In the genomic region with DNA sequence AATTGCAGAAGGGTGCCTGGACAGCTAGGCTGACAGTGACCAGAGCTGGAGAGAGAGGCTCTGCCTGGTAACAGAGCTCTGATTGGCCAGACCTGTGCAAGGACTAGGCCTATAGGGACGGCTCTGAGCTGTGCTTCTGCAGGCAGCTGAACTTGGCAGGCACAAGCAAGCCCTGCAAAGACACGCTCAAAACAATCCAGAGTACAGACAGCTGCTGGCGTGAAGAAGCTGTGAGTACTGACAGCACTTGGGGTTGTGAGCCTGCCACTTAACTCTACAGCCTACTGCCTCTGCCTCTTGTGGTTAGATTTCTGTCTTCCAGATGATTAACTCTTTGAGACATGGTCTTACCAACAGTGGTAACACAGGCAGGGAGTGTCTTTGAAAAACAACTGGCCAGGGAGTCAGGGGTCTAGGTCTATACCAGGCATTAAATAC, we compare ENCODE assay signal across 8 cellular contexts.
DNase-seq lines count a peak whose midpoint lies in the region; ATAC-seq and TF ChIP-seq lines count a peak whose summit lies in the region.

No MANE protein-coding gene starts in this region.

- peak; percentile 96 for ATAC-seq in GM21423 (IDR thresholded peaks at IDR 0.05; ENCODE audit: unreplicated experiment)
- peak; percentile 93 for ATAC-seq in HG03571 (IDR thresholded peaks at IDR 0.05; ENCODE audit: unreplicated experiment)
- ATAC-seq in right cardiac atrium: peak; percentile 99

- in situ Hi-C loops in astrocyte of the cerebellum (cut with HindIII; ENCODE audit: low sequenced_read_pairs): no loop called here

- H3K4me3 ChIP-seq in astrocyte of the cerebellum (ENCODE audit: low read depth, low read length) (no peak overlapping the region), right cardiac atrium (ENCODE audit: low read length) (no peak overlapping the region)

- peak overlapping the region; percentile 72 for H3K27ac ChIP-seq in right cardiac atrium (ENCODE audit: low read length)

- no peaks in the 10 kb centered on the region for H3K9me3 ChIP-seq in right cardiac atrium (ENCODE audit: control insufficient read depth, low read length)

- DNase-seq in EH (ENCODE audit: low read depth) (peak; percentile 97), NCI-H774 (lab: John Stamatoyannopoulos, UW) (peak; percentile 80), astrocyte of the cerebellum (ENCODE audit: low read depth) (peak; percentile 93), right cardiac atrium (peak; percentile 90 to 92 (median 92)), pulmonary artery endothelial cell (ENCODE audit: low read depth, low spot score) (peak; percentile 81), NK-92 (lab: John Stamatoyannopoulos, UW; ENCODE audit: unreplicated experiment) (no peak)

- no peak for TF ChIP-seq CTCF in astrocyte of the cerebellum (IDR thresholded peaks at IDR 0.05; ENCODE audit: low read depth, low read length, missing control alignments)

- peaks cover 19% of the 10 kb centered on the region for H3K4me1 ChIP-seq in right cardiac atrium (ENCODE audit: control insufficient read depth, insufficient read depth, low read length)

- WGBS in right cardiac atrium: 2% methylated on average over 3 of the region's 3 CpGs

- intact Hi-C loops in right cardiac atrium (cut with DNase I): loop anchor here in 2 of 4 donors (5.0 to 10.0 kb wide), 2 partner anchors 37 to 739 kb away; partner anchors contain the start of gene IGFBP5 (in 1 of the 2)

- no peaks in the 10 kb centered on the region for H3K27me3 ChIP-seq in right cardiac atrium (ENCODE audit: control insufficient read depth, insufficient read depth)
